Comparison of ENCODE assay signal across 14 cellular contexts in genomic region chr2:10457846-10458563, GRCh38. TPM values are rescaled to one million over a fixed set of nuclear protein-coding genes. Genes with fewer than 3 reads are reported as not detected.
DNase-seq lines count a peak whose midpoint lies in the region; ATAC-seq and TF ChIP-seq lines count a peak whose summit lies in the region.
"Had no signal": no experiment of that assay in that cellular context is flagged by ENCODE, and none has a peak within 500 bp of the region (broad histone marks: within the 10 kb centered on the region; RNA-seq: fewer than 3 reads in every experiment).

No MANE protein-coding gene starts in this region.

- POLR2A ChIA-PET in RWPE1 (lab: Yijun Ruan, JAX; ENCODE audit: low non-redundant PET), result no interaction called here

- H3K4me1 ChIP-seq in fibroblast of lung (ENCODE audit: control insufficient read depth, extremely low read depth, insufficient read depth, low read length), result no peaks in the 10 kb centered on the region
- H3K4me1 ChIP-seq: HAP-1 had no signal

- H2AFZ ChIP-seq in fibroblast of lung (ENCODE audit: low read length), result no peak overlapping the region

- no peak overlapping the region for H3K4me3 ChIP-seq in fibroblast of lung (replicated peaks in 1 of 4; ENCODE audit: control extremely low read depth in 1 of 4, insufficient read depth in 1 of 4, low read depth in 3 of 4, low read length in 4 of 4)
- H3K4me3 ChIP-seq: HAP-1 had no signal

- H3K27ac ChIP-seq in RWPE1 (peak overlapping the region; percentile 82), fibroblast of lung (ENCODE audit: insufficient read depth, low read length) (no peak overlapping the region)

- H3K4me3 Mint-ChIP-seq in nephron progenitor cell, result no peak overlapping the region
- H3K4me3 Mint-ChIP-seq: naive B cell had no signal

- DNase-seq in GM03348 (ENCODE audit: low spot score) (peak; percentile 47), RWPE1 (ENCODE audit: low spot score) (peak; percentile 54), fibroblast of lung (ENCODE audit: low read depth in 2 of 2) (peak; percentile 68), sciatic nerve (ENCODE audit: low spot score) (no peak), nephron progenitor cell (no peak)
- DNase-seq in activated naive CD4-positive, alpha-beta T cell treated with anti-CD3 and anti-CD28 coated beads, Interleukin-2, amount 50 U/mL, for 72 hours (ENCODE audit: low spot score in 2 of 2), result no peak
- DNase-seq: activated CD4-positive, CD25-positive, alpha-beta regulatory T cell; activated CD8-positive, alpha-beta memory T cell treated with anti-CD3 and anti-CD28 coated beads, Interleukin-2, amount 50 U/mL, for 48 hours; kidney; naive B cell; right cardiac atrium; SW 1271 had no signal

- H3K27me3 ChIP-seq in fibroblast of lung (ENCODE audit: control insufficient read depth, insufficient read depth, low read length), result no peaks in the 10 kb centered on the region

- no peaks in the 10 kb centered on the region for H3K27me3 Mint-ChIP-seq in nephron progenitor cell (ENCODE audit: low read depth, poor library complexity)

- CTCF ChIA-PET in RWPE1 (lab: Yijun Ruan, JAX), result no interaction called here

- TF ChIP-seq CTCF in RWPE1 (conservative IDR thresholded peaks at IDR 0.05; ENCODE audit: low read depth), result no peak
- no peak for TF ChIP-seq CTCF in fibroblast of lung (conservative IDR thresholded peaks at IDR 0.05 in 1 of 2, IDR thresholded peaks at IDR 0.05 in 1 of 2; ENCODE audit: low read depth in 1 of 2, low read length in 2 of 2)
- no peak for TF ChIP-seq CTCF in nephron progenitor cell (IDR thresholded peaks at IDR 0.05)

- no peaks in the 10 kb centered on the region for H3K9me3 ChIP-seq in fibroblast of lung (ENCODE audit: control insufficient read depth, insufficient read depth, low read depth, low read length)
- H3K9me3 ChIP-seq: HAP-1 had no signal

- H3K36me3 Mint-ChIP-seq in nephron progenitor cell (ENCODE audit: low read depth), result no peaks in the 10 kb centered on the region
- H3K36me3 Mint-ChIP-seq in activated naive CD4-positive, alpha-beta T cell treated with anti-CD3 and anti-CD28 coated beads, Interleukin-2, amount 50 U/mL, for 72 hours, result no peaks in the 10 kb centered on the region
- H3K36me3 Mint-ChIP-seq: naive B cell had no signal

- H3K79me2 ChIP-seq in fibroblast of lung (ENCODE audit: control insufficient read depth, insufficient read depth, low read length), result no peaks in the 10 kb centered on the region

- H3K27ac Mint-ChIP-seq in nephron progenitor cell, result no peak overlapping the region
- no peak overlapping the region for H3K27ac Mint-ChIP-seq in activated naive CD4-positive, alpha-beta T cell treated with anti-CD3 and anti-CD28 coated beads, Interleukin-2, amount 50 U/mL, for 72 hours

- intact Hi-C loops in sciatic nerve (cut with DNase I), result no loop called here

- peaks cover 35% of the 10 kb centered on the region for H3K4me1 Mint-ChIP-seq in nephron progenitor cell
- H3K4me1 Mint-ChIP-seq: naive B cell had no signal

- peak; percentile 39 for ATAC-seq in sciatic nerve
- no peak for ATAC-seq in activated naive CD4-positive, alpha-beta T cell treated with anti-CD3 and anti-CD28 coated beads, Interleukin-2, amount 50 U/mL, for 72 hours
- ATAC-seq in GM18858 (IDR thresholded peaks at IDR 0.05; ENCODE audit: unreplicated experiment), result no peak
- ATAC-seq: right cardiac atrium had no signal

- no peak overlapping the region for H3K9ac ChIP-seq in fibroblast of lung (ENCODE audit: insufficient read depth, low read length)

- no peaks in the 10 kb centered on the region for H3K36me3 ChIP-seq in fibroblast of lung (ENCODE audit: control insufficient read depth, insufficient read depth, low read length)
- H3K36me3 ChIP-seq: HAP-1 had no signal

- no peaks in the 10 kb centered on the region for H3K9me3 Mint-ChIP-seq in nephron progenitor cell
- no peaks in the 10 kb centered on the region for H3K9me3 Mint-ChIP-seq in activated naive CD4-positive, alpha-beta T cell treated with anti-CD3 and anti-CD28 coated beads, Interleukin-2, amount 50 U/mL, for 72 hours
- H3K9me3 Mint-ChIP-seq: naive B cell had no signal

- H3K4me2 ChIP-seq in fibroblast of lung (ENCODE audit: extremely low read depth, insufficient read depth, low read length), result no peak overlapping the region

- H4K20me1 ChIP-seq in fibroblast of lung (ENCODE audit: control insufficient read depth, extremely low read depth, insufficient read depth, low read length), result no peaks in the 10 kb centered on the region

RNA-seq across cellular contexts. Expression of gene ODC1, which starts 9.9 kb away (rescaled TPM):
- 53.9 and 86.4 TPM in 2 replicates for total RNA-seq in fibroblast of lung
- 89.3 and 211 TPM in 2 replicates for polyA plus RNA-seq in fibroblast of lung
- polyA plus RNA-seq in fibroblast of lung (2012), result 51.5 and 135 TPM in 2 replicates
- polyA minus RNA-seq in fibroblast of lung (ENCODE audit: low replicate concordance), result 30.0 and 80.8 TPM in 2 replicates
- 33.1 TPM for total RNA-seq in sciatic nerve
- 10 to 100 TPM; 75.3 to 84.6 TPM for total RNA-seq in activated naive CD4-positive, alpha-beta T cell treated with anti-CD3 and anti-CD28 coated beads, Interleukin-2, amount 50 U/mL, for 72 hours

Comparison
In these comparisons a context has a peak if more than half of its experiments do, and no peak if none do; other contexts are left out.
1. DNase-seq: peak in GM03348 (single experiment), RWPE1 (single experiment) and fibroblast of lung (2 of 2); none in sciatic nerve (single experiment), nephron progenitor cell (single experiment) and activated naive CD4-positive, alpha-beta T cell treated with anti-CD3 and anti-CD28 coated beads, Interleukin-2, amount 50 U/mL, for 72 hours (0 of 2).